In the genomic region with DNA sequence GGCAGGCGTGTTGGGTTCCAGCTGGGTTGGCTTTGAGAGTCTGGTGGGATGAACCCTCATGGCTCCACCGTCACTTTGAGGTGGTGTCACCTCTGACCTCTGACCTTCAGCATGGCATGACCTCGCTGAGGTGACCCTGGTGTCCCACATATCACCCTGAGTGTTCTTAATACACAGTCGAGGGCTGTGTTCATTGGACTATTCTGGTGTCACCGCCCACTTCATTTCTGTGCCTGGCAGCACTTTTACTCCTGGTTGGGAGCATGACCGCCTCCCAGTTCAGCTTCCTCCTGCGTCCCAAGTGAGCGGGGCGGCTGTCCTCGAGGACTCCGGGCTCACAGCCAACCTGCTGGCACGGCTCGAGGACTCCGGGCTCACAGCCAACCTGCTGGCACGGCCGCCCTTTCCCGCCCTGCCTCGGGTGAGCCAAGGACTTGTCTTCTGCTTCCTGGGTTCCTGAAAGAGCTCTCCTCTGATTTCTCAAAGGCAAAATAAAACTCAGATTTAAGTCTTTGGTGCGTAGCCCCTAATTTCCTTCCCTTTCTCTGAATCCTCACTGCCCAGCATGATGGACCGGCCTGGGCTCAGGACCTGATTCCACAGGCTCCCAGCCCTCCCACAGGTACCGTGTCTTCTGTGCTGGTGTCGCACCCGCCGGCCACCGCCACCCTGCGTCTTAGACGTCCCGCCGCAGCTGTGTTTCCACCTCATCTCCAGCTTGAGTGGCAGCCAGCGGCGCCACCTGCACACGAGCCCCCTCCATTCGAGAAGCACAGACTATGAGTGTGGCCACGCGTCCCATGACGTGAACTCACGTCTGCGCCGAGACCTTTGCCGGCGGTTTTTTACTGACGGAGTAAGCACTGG, we compare ENCODE assay signal across 8 cellular contexts. TPM values are rescaled to one million over a fixed set of nuclear protein-coding genes. Genes with fewer than 3 reads are reported as not detected.
DNase-seq lines count a peak whose midpoint lies in the region; ATAC-seq, FAIRE-seq and TF ChIP-seq lines count a peak whose summit lies in the region.

No MANE protein-coding gene starts in this region.

- H3K27ac ChIP-seq in K562 (ENCODE audit: extremely low read depth, low read depth, low read length) (no peak overlapping the region), suprapubic skin (peak overlapping the region; percentile 20)

- H3K4me2 ChIP-seq in K562 (ENCODE audit: insufficient read depth, low read length): no peak overlapping the region

- intact Hi-C loops in K562 (cut with micrococcal nuclease): no loop called here

- no peaks in the 10 kb centered on the region for H3K79me2 ChIP-seq in K562 (ENCODE audit: control insufficient read depth, insufficient read depth, low read length)

- no peak for ATAC-seq in K562
- ATAC-seq in GM19397 (IDR thresholded peaks at IDR 0.05; ENCODE audit: unreplicated experiment): no peak
- ATAC-seq in GM19395 (IDR thresholded peaks at IDR 0.05; ENCODE audit: unreplicated experiment): no peak

- TF ChIP-seq EP300 in K562 (IDR thresholded peaks at IDR 0.05; ENCODE audit: low read length): no peak
- TF ChIP-seq EP300 in suprapubic skin (IDR thresholded peaks at IDR 0.05): no peak

- H3K36me3 ChIP-seq in K562 (ENCODE audit: control insufficient read depth, insufficient read depth, low read length): no peaks in the 10 kb centered on the region
- no peaks in the 10 kb centered on the region for H3K36me3 ChIP-seq in suprapubic skin

- POLR2A ChIA-PET in K562 (lab: Yijun Ruan, JAX): no interaction called here

- BruUV-seq in K562 (replicated peaks; lab: Mats Ljungman, UMichigan): no TSS peak

- TF ChIP-seq CTCF in K562 (IDR thresholded peaks at IDR 0.05 in 2 of 3, conservative IDR thresholded peaks at IDR 0.05 in 1 of 3; ENCODE audit: insufficient read depth in 2 of 3, low read depth in 1 of 3, low read length in 3 of 3): no peak
- no peak for TF ChIP-seq CTCF in suprapubic skin (IDR thresholded peaks at IDR 0.05)

- no peak for FAIRE-seq in K562 (lab: Jason Lieb, UNC)

- TF ChIP-seq POLR2A in K562 (conservative IDR thresholded peaks at IDR 0.05): no peak
- no peak for TF ChIP-seq POLR2A in suprapubic skin (IDR thresholded peaks at IDR 0.05)

- H3K27me3 ChIP-seq in K562 (ENCODE audit: control insufficient read depth in 2 of 2, insufficient read depth in 2 of 2, low read length in 2 of 2) (peaks cover 0 to 14% of the 10 kb centered on the region in 2 experiments; a peak in 2 of 5 replicates), suprapubic skin (no peaks in the 10 kb centered on the region)

- H3K9me3 ChIP-seq in K562 (replicated peaks; ENCODE audit: control insufficient read depth, insufficient read depth, low read depth, low read length): peaks cover under 1% of the 10 kb centered on the region; the same call in 1 of the 2 replicates
- H3K9me3 ChIP-seq in suprapubic skin: no peaks in the 10 kb centered on the region

- H3K4me1 ChIP-seq in K562 (replicated peaks in 1 of 2; ENCODE audit: control insufficient read depth in 2 of 2, insufficient read depth in 2 of 2, low read length in 2 of 2) (no peaks in the 10 kb centered on the region), suprapubic skin (peaks cover 24% of the 10 kb centered on the region)

- TF ChIP-seq RAD21 in K562 (CRISPR knock-in tag; conservative IDR thresholded peaks at IDR 0.05 in 1 of 2, IDR thresholded peaks at IDR 0.05 in 1 of 2): no peak

- H3K9me1 ChIP-seq in K562 (ENCODE audit: control insufficient read depth, insufficient read depth, low read length): no peaks in the 10 kb centered on the region

- no peak overlapping the region for H3K4me3 ChIP-seq in K562
- no peak overlapping the region for H3K4me3 ChIP-seq in suprapubic skin

- no peaks in the 10 kb centered on the region for H4K20me1 ChIP-seq in K562 (replicated peaks; ENCODE audit: control insufficient read depth, insufficient read depth, low read length)

- CTCF ChIA-PET in K562 (lab: Yijun Ruan, JAX; ENCODE audit: low intra/inter-chr PET ratio): no interaction called here

- in situ Hi-C loops in K562 (cut with MboI): no loop called here

- WGBS in K562 (ENCODE audit: insufficient coverage, low coverage, missing lambda C conversion rate): 77% methylated on average over 14 of the region's 42 CpGs
- 71% methylated on average over 25 of the region's 42 CpGs for WGBS in suprapubic skin

- no peak overlapping the region for H3K9ac ChIP-seq in K562 (ENCODE audit: insufficient read depth in 1 of 2, low read depth in 2 of 2, low read length in 2 of 2)

- H2AFZ ChIP-seq in K562 (ENCODE audit: low read depth, low read length): no peak overlapping the region

- DNase-seq in DMS 273 (lab: John Stamatoyannopoulos, UW; ENCODE audit: unreplicated experiment) (peak; percentile 85), NCI-H2081 treated with DMSO at 0.1 percent for 48 hours (lab: John Stamatoyannopoulos, UW) (peak; percentile 69), K562 (ENCODE audit: extremely low read depth in 1 of 4, low spot score in 3 of 4) (no peak), iris pigment epithelial cell (ENCODE audit: low read depth) (peak; percentile 13), suprapubic skin (ENCODE audit: low spot score in 2 of 2) (peak; percentile 84 to 91), AG20443 (ENCODE audit: low spot score) (no peak)

TF ChIP-seq in K562, 482 proteins besides CTCF, POLR2A, EP300 and RAD21:
- TF ChIP-seq NR2C1 (IDR thresholded peaks at IDR 0.05) (peak; percentile 48; the same call in 1 of the 2 replicates), NR2C1 (tag; IDR thresholded peaks at IDR 0.05) (peak; percentile 72), SP1 (CRISPR knock-in tag; IDR thresholded peaks at IDR 0.05) (no peak)

RNA-seq across cellular contexts. Expression of a gene that starts 10.4 kb away (rescaled TPM):
- total RNA-seq in K562 (2011; cell fraction: chromatin; rRNA removed; ENCODE audit: low replicate concordance): not detected in 2 replicates
- total RNA-seq in K562 (2011; cell fraction: nucleolus; rRNA removed): not detected in 2 replicates
- not detected in 2 replicates for total RNA-seq in K562 (2011; cell fraction: nucleoplasm; rRNA removed)
- total RNA-seq in K562 (2014; rRNA removed): not detected in 2 replicates
- not detected in 2 replicates for total RNA-seq in K562 (2014; rRNA removed; fragmentation: Illumina TruSeq; extraction: Trizol)
- total RNA-seq in K562 (2015; rRNA removed; fragmentation: Illumina TruSeq; extraction: Trizol): not detected in 2 replicates
- total RNA-seq in K562 (2021): not detected in 2 replicates
- not detected in 2 replicates for polyA plus RNA-seq in K562 (2011; rRNA removed)
- not detected in 2 replicates for polyA plus RNA-seq in K562 (2011; cell fraction: cytosol; rRNA removed)
- not detected in 2 replicates for polyA plus RNA-seq in K562 (2011; cell fraction: nucleus; rRNA removed)
- not detected in 2 replicates for polyA plus RNA-seq in K562 (2012)
- not detected in 2 replicates for polyA plus RNA-seq in K562 (2014; fragmentation: Illumina TruSeq; extraction: Trizol)
- polyA plus RNA-seq in K562 (2014; fragmentation: Nextera tagmentation; extraction: Ambion mirVana): not detected
- polyA plus RNA-seq in K562 (2014; rRNA removed): not detected in 2 replicates
- polyA minus RNA-seq in K562 (2011; rRNA and poly(A)+ RNA removed): not detected in 2 replicates
- not detected in 2 replicates for polyA minus RNA-seq in K562 (2011; cell fraction: cytosol; rRNA and poly(A)+ RNA removed)
- polyA minus RNA-seq in K562 (2011; cell fraction: nucleus; rRNA and poly(A)+ RNA removed): not detected in 2 replicates
- not detected for total RNA-seq in suprapubic skin

RNA-seq across cellular contexts. Expression of a gene that starts 19.4 kb away (rescaled TPM):
- not detected in 2 replicates for total RNA-seq in K562 (2011; cell fraction: chromatin; rRNA removed; ENCODE audit: low replicate concordance)
- total RNA-seq in K562 (2011; cell fraction: nucleolus; rRNA removed): not detected in 2 replicates
- not detected in 2 replicates for total RNA-seq in K562 (2011; cell fraction: nucleoplasm; rRNA removed)
- 0.09 TPM in 1 of 2 replicates, not detected in the other for total RNA-seq in K562 (2014; rRNA removed)
- total RNA-seq in K562 (2014; rRNA removed; fragmentation: Illumina TruSeq; extraction: Trizol): not detected in 2 replicates
- not detected in 2 replicates for total RNA-seq in K562 (2015; rRNA removed; fragmentation: Illumina TruSeq; extraction: Trizol)
- not detected in 2 replicates for total RNA-seq in K562 (2021)
- not detected in 2 replicates for polyA plus RNA-seq in K562 (2011; rRNA removed)
- polyA plus RNA-seq in K562 (2011; cell fraction: cytosol; rRNA removed): not detected in 2 replicates
- 0.03 TPM in 1 of 2 replicates, not detected in the other for polyA plus RNA-seq in K562 (2011; cell fraction: nucleus; rRNA removed)
- polyA plus RNA-seq in K562 (2012): 0.03 TPM in 1 of 2 replicates, not detected in the other
- not detected in 2 replicates for polyA plus RNA-seq in K562 (2014; fragmentation: Illumina TruSeq; extraction: Trizol)
- not detected for polyA plus RNA-seq in K562 (2014; fragmentation: Nextera tagmentation; extraction: Ambion mirVana)
- not detected in 2 replicates for polyA plus RNA-seq in K562 (2014; rRNA removed)
- polyA minus RNA-seq in K562 (2011; rRNA and poly(A)+ RNA removed): not detected in 2 replicates
- polyA minus RNA-seq in K562 (2011; cell fraction: cytosol; rRNA and poly(A)+ RNA removed): not detected in 2 replicates
- not detected in 2 replicates for polyA minus RNA-seq in K562 (2011; cell fraction: nucleus; rRNA and poly(A)+ RNA removed)
- not detected for total RNA-seq in suprapubic skin

Comparison
In these comparisons a context has a peak if more than half of its experiments do, and no peak if none do; other contexts are left out.
1. DNase-seq: peak in DMS 273 (single experiment), NCI-H2081 treated with DMSO at 0.1 percent for 48 hours (single experiment), iris pigment epithelial cell (single experiment) and suprapubic skin (2 of 2); none in K562 (0 of 4) and AG20443 (single experiment).